In genomic region chr7:18064242-18064838, GRCh38 we compare ENCODE assay signal across 8 cellular contexts. TPM values are rescaled to one million over a fixed set of nuclear protein-coding genes. Genes with fewer than 3 reads are reported as not detected.
DNase-seq lines count a peak whose midpoint lies in the region; ATAC-seq and TF ChIP-seq lines count a peak whose summit lies in the region.

No MANE protein-coding gene starts in this region.

- H3K9me3 Mint-ChIP-seq in chondrocyte (ENCODE audit: low read depth) (no peaks in the 10 kb centered on the region), osteocyte (ENCODE audit: unreplicated experiment) (no peaks in the 10 kb centered on the region)
- H3K9me3 Mint-ChIP-seq in CD4-positive, alpha-beta memory T cell: no peaks in the 10 kb centered on the region

- H3K27me3 Mint-ChIP-seq in chondrocyte (ENCODE audit: low read depth) (peaks cover 9% of the 10 kb centered on the region), osteocyte (ENCODE audit: unreplicated experiment) (peaks cover 24% of the 10 kb centered on the region)
- H3K27me3 Mint-ChIP-seq in CD4-positive, alpha-beta memory T cell: peaks cover 2 to 4% of the 10 kb centered on the region in 2 donors

- H3K4me2 ChIP-seq in DND-41 (ENCODE audit: insufficient read depth, low read length) (no peak overlapping the region), Karpas-422 (ENCODE audit: low read depth, low read length, poor library complexity, severe bottlenecking) (no peak overlapping the region)

- H3K36me3 ChIP-seq in DND-41 (ENCODE audit: insufficient read depth, low read length): no peaks in the 10 kb centered on the region
- no peaks in the 10 kb centered on the region for H3K36me3 ChIP-seq in Karpas-422 (ENCODE audit: insufficient read depth, low read length)
- no peaks in the 10 kb centered on the region for H3K36me3 ChIP-seq in CD4-positive, alpha-beta memory T cell (ENCODE audit: insufficient read depth, low read length)

- POLR2A ChIA-PET in CD4-positive, alpha-beta memory T cell (lab: Charles Lee; ENCODE audit: partially characterized antibody): no interaction called here

- TF ChIP-seq CTCF in DND-41 (IDR thresholded peaks at IDR 0.05; ENCODE audit: borderline replicate concordance, extremely low read depth, low read length, poor library complexity, severe bottlenecking): peak; percentile 57
- TF ChIP-seq CTCF in chondrocyte (IDR thresholded peaks at IDR 0.05): peak; percentile 70
- TF ChIP-seq CTCF in osteocyte (IDR thresholded peaks at IDR 0.05): peak; percentile 32

- CTCF ChIA-PET in CD4-positive, alpha-beta memory T cell (lab: Charles Lee; ENCODE audit: partially characterized antibody): no interaction called here

- no peaks in the 10 kb centered on the region for H4K20me1 ChIP-seq in DND-41 (ENCODE audit: insufficient read depth, low read length)
- no peaks in the 10 kb centered on the region for H4K20me1 ChIP-seq in Karpas-422 (ENCODE audit: insufficient read depth, low read depth, low read length)

- H3K36me3 Mint-ChIP-seq in chondrocyte (ENCODE audit: low read depth) (no peaks in the 10 kb centered on the region), osteocyte (ENCODE audit: unreplicated experiment) (no peaks in the 10 kb centered on the region)
- H3K36me3 Mint-ChIP-seq in CD4-positive, alpha-beta memory T cell: no peaks in the 10 kb centered on the region

- intact Hi-C loops in CD4-positive, alpha-beta memory T cell (cut with micrococcal nuclease): no loop called here

- H3K4me1 Mint-ChIP-seq in chondrocyte (ENCODE audit: low read depth): no peaks in the 10 kb centered on the region
- H3K4me1 Mint-ChIP-seq in osteocyte (ENCODE audit: unreplicated experiment): no peaks in the 10 kb centered on the region
- peaks cover 0 to 2% (median under 1%) of the 10 kb centered on the region in 4 donors for H3K4me1 Mint-ChIP-seq in CD4-positive, alpha-beta memory T cell

- no peak overlapping the region for H3K4me3 Mint-ChIP-seq in chondrocyte (ENCODE audit: unreplicated experiment)
- H3K4me3 Mint-ChIP-seq in osteocyte (ENCODE audit: unreplicated experiment): no peak overlapping the region
- H3K4me3 Mint-ChIP-seq in CD4-positive, alpha-beta memory T cell: no peak overlapping the region

- H2AFZ ChIP-seq in DND-41 (ENCODE audit: low read depth, low read length) (no peak overlapping the region), Karpas-422 (ENCODE audit: low read length) (no peak overlapping the region)

- H3K9me2 ChIP-seq in Karpas-422 (replicated peaks; ENCODE audit: insufficient read depth, low read length): no peaks in the 10 kb centered on the region

- H3K4me3 ChIP-seq in DND-41 (ENCODE audit: low read depth in 1 of 2, low read length in 2 of 2) (no peak overlapping the region), Karpas-422 (ENCODE audit: low read length) (no peak overlapping the region)
- no peak overlapping the region for H3K4me3 ChIP-seq in CD4-positive, alpha-beta memory T cell (ENCODE audit: low read length in 2 of 2)

- H3K4me1 ChIP-seq in DND-41 (ENCODE audit: insufficient read depth, low read length) (no peaks in the 10 kb centered on the region), Karpas-422 (ENCODE audit: low read length) (no peaks in the 10 kb centered on the region)
- H3K4me1 ChIP-seq in CD4-positive, alpha-beta memory T cell (ENCODE audit: insufficient read depth, low read length): no peaks in the 10 kb centered on the region

- peaks cover 2% of the 10 kb centered on the region for H3K27me3 ChIP-seq in DND-41 (ENCODE audit: insufficient read depth, low read length, poor library complexity)
- H3K27me3 ChIP-seq in Karpas-422 (ENCODE audit: low read length): 0 out of 2 replicates have a peak, but pooled peaks cover 3% of the 10 kb centered on the region
- no peaks in the 10 kb centered on the region for H3K27me3 ChIP-seq in CD4-positive, alpha-beta memory T cell (ENCODE audit: insufficient read depth, low read length)

- H3K27ac Mint-ChIP-seq in chondrocyte (ENCODE audit: unreplicated experiment) (no peak overlapping the region), osteocyte (ENCODE audit: unreplicated experiment) (no peak overlapping the region)
- no peak overlapping the region for H3K27ac Mint-ChIP-seq in CD4-positive, alpha-beta memory T cell

- H3K9me3 ChIP-seq in DND-41 (ENCODE audit: insufficient read depth, low read length, severe bottlenecking) (no peaks in the 10 kb centered on the region), Karpas-422 (ENCODE audit: low read length) (no peaks in the 10 kb centered on the region)
- H3K9me3 ChIP-seq in CD4-positive, alpha-beta memory T cell (ENCODE audit: control insufficient read depth in 1 of 2, low read length in 2 of 2): no peaks in the 10 kb centered on the region

- ATAC-seq in DND-41 (ENCODE audit: insufficient read depth, low read depth) (no peak), GM19035 (IDR thresholded peaks at IDR 0.05; ENCODE audit: unreplicated experiment) (peak; percentile 50), HG03571 (IDR thresholded peaks at IDR 0.05; ENCODE audit: unreplicated experiment) (no peak), GM21737 (IDR thresholded peaks at IDR 0.05; ENCODE audit: unreplicated experiment) (no peak)

- no peaks in the 10 kb centered on the region for H3K79me2 ChIP-seq in DND-41 (ENCODE audit: insufficient read depth, low read length)
- no peaks in the 10 kb centered on the region for H3K79me2 ChIP-seq in Karpas-422 (ENCODE audit: low read length)

- DNase-seq in DND-41 (peak; percentile 13), Karpas-422 (peak; percentile 71), chondrocyte (ENCODE audit: low spot score) (no peak), osteocyte (ENCODE audit: extremely low spot score, unreplicated experiment) (no peak)
- DNase-seq in CD4-positive, alpha-beta memory T cell: no peak

- H3K9ac ChIP-seq in DND-41 (ENCODE audit: low read depth, low read length) (no peak overlapping the region), Karpas-422 (ENCODE audit: low read length) (no peak overlapping the region)

- no peak overlapping the region for H3K27ac ChIP-seq in DND-41 (ENCODE audit: low read length)
- no peak overlapping the region for H3K27ac ChIP-seq in Karpas-422 (ENCODE audit: low read length)
- H3K27ac ChIP-seq in CD4-positive, alpha-beta memory T cell (ENCODE audit: low read depth, low read length): no peak overlapping the region

RNA-seq across cellular contexts. Expression of gene PRPS1L1, which starts 36.7 kb away (rescaled TPM):
- total RNA-seq in Karpas-422 (2014; rRNA removed; shearing (Covaris generic); ENCODE audit: low replicate concordance): not detected in 2 replicates
- total RNA-seq in chondrocyte: not detected in 3 replicates
- total RNA-seq in osteocyte: not detected in 2 replicates
- total RNA-seq in CD4-positive, alpha-beta memory T cell: not detected
- not detected for polyA plus RNA-seq in CD4-positive, alpha-beta memory T cell

Comparison
In these comparisons a context has a peak if more than half of its experiments do, and no peak if none do; other contexts are left out.
1. DNase-seq: peak in DND-41 (single experiment) and Karpas-422 (single experiment); none in chondrocyte (single experiment), osteocyte (single experiment) and CD4-positive, alpha-beta memory T cell (0 of 5).
2. Peak in every context shown above with its lines, with median percentiles within 50 percentile points of each other: CTCF ChIP-seq.